Comparison of ENCODE assay signal across 27 cellular contexts in genomic region chr14:75240781-75241180, GRCh38. TPM values are rescaled to one million over a fixed set of nuclear protein-coding genes. Genes with fewer than 3 reads are reported as not detected.
DNase-seq lines count a peak whose midpoint lies in the region; ATAC-seq, FAIRE-seq and TF ChIP-seq lines count a peak whose summit lies in the region.
"Had no signal": no experiment of that assay in that cellular context is flagged by ENCODE, and none has a peak within 500 bp of the region (broad histone marks: within the 10 kb centered on the region; RNA-seq: fewer than 3 reads in every experiment).

No MANE protein-coding gene starts in this region.

- H3K9me3 ChIP-seq in ascending aorta = no peaks in the 10 kb centered on the region
- no peaks in the 10 kb centered on the region for H3K9me3 ChIP-seq in kidney (ENCODE audit: control insufficient read depth in 1 of 2, low read length in 2 of 2)
- no peaks in the 10 kb centered on the region for H3K9me3 ChIP-seq in psoas muscle
- no peaks in the 10 kb centered on the region for H3K9me3 ChIP-seq in thyroid gland
- H3K9me3 ChIP-seq: A549, HAP-1, SJSA1 had no signal

- no peak for ATAC-seq in psoas muscle
- no peak for ATAC-seq in HG03565 (IDR thresholded peaks at IDR 0.05; ENCODE audit: unreplicated experiment)
- no peak for ATAC-seq in GM21529 (IDR thresholded peaks at IDR 0.05; ENCODE audit: unreplicated experiment)
- ATAC-seq: A549, GM23338, HepG2, PC-3, Right ventricle myocardium inferior had no signal

- no peak overlapping the region for H3K4me3 ChIP-seq in ascending aorta
- H3K4me3 ChIP-seq in kidney (ENCODE audit: low read length in 2 of 2) = no peak overlapping the region
- H3K4me3 ChIP-seq in psoas muscle = no peak overlapping the region
- no peak overlapping the region for H3K4me3 ChIP-seq in thyroid gland (replicated peaks in 1 of 3)
- H3K4me3 ChIP-seq: A549, GM23338, HAP-1, SJSA1 had no signal

- WGBS in psoas muscle, 3 donors = 92 to 94% (median 93%) methylated on average over 6 of the region's 6 CpGs
- 96 to 97% methylated on average over 6 of the region's 6 CpGs for WGBS in thyroid gland, 2 donors

- no peak for FAIRE-seq in kidney (lab: Jason Lieb, UNC)
- FAIRE-seq: A549, HepG2 had no signal

- H3K4me1 ChIP-seq in ascending aorta (peaks cover 11 to 38% of the 10 kb centered on the region in 2 donors), kidney (ENCODE audit: control insufficient read depth in 1 of 2, insufficient read depth in 1 of 2, low read depth in 1 of 2, low read length in 2 of 2) (peaks cover 0 to 9% of the 10 kb centered on the region in 2 donors), psoas muscle (peaks cover 59% of the 10 kb centered on the region), thyroid gland (peaks cover 9 to 15% of the 10 kb centered on the region in 2 donors)

- intact Hi-C loops in ascending aorta (cut with DNase I) = no loop called here
- intact Hi-C loops in kidney (cut with DNase I) = no loop called here
- intact Hi-C loops in psoas muscle (cut with DNase I) = loop anchor here in 1 of 2 donors (10.0 kb wide), 1 partner anchor 54 kb away; no protein-coding TSS in a partner anchor
- intact Hi-C loops in thyroid gland (cut with DNase I) = no loop called here

- no peak overlapping the region for H3K9ac ChIP-seq in kidney (ENCODE audit: low read length in 2 of 2)

- H3K27me3 ChIP-seq in ascending aorta (no peaks in the 10 kb centered on the region), psoas muscle (ENCODE audit: insufficient read depth in 3 of 3, low read length in 2 of 3) (no peaks in the 10 kb centered on the region), thyroid gland (no peaks in the 10 kb centered on the region)
- H3K27me3 ChIP-seq: SJSA1 had no signal

- DNase-seq in ascending aorta (ENCODE audit: low spot score in 2 of 2) (no peak), kidney (peak; percentile 51), psoas muscle (no peak), thyroid gland (no peak), NAMALWA (ENCODE audit: low spot score) (no peak)
- DNase-seq: AML-193; C1 segment of cervical spinal cord; CD4-positive, alpha-beta memory T cell; COR-L47; DMS53; HFFc6; Karpas-422; NCI-H1105; NCI-H146; NCI-H2029; NCI-H446; NCI-H524 treated with DMSO at 0.1 percent for 48 hours; NCI-H774; PC-3 had no signal

- H3K27ac ChIP-seq in ascending aorta = peak overlapping the region; percentile 91 to 94
- H3K27ac ChIP-seq in kidney (ENCODE audit: low read depth in 2 of 2, low read length in 2 of 2) = no peak overlapping the region
- peak overlapping the region; percentile 88 for H3K27ac ChIP-seq in psoas muscle
- H3K27ac ChIP-seq in thyroid gland = no peak overlapping the region
- H3K27ac ChIP-seq: A549, SJSA1 had no signal

- no peak for TF ChIP-seq CTCF in ascending aorta (IDR thresholded peaks at IDR 0.05)
- TF ChIP-seq CTCF in kidney (IDR thresholded peaks at IDR 0.05; ENCODE audit: borderline replicate concordance, extremely low read depth, insufficient read depth) = no peak
- no peak for TF ChIP-seq CTCF in psoas muscle (IDR thresholded peaks at IDR 0.05)
- no peak for TF ChIP-seq CTCF in thyroid gland (IDR thresholded peaks at IDR 0.05)

- TF ChIP-seq POLR2A in thyroid gland (IDR thresholded peaks at IDR 0.05) = no peak

- no peaks in the 10 kb centered on the region for H3K36me3 ChIP-seq in ascending aorta
- no peaks in the 10 kb centered on the region for H3K36me3 ChIP-seq in kidney (ENCODE audit: control insufficient read depth in 1 of 2, insufficient read depth in 2 of 2, low read length in 2 of 2)
- no peaks in the 10 kb centered on the region for H3K36me3 ChIP-seq in psoas muscle (ENCODE audit: insufficient read depth in 1 of 2, low read depth in 1 of 2)
- no peaks in the 10 kb centered on the region for H3K36me3 ChIP-seq in thyroid gland
- H3K36me3 ChIP-seq: HAP-1, SJSA1 had no signal

RNA-seq across cellular contexts. Expression of gene FOS, which starts 37.8 kb away (rescaled TPM):
- total RNA-seq in ascending aorta = 4,268 TPM
- 116 TPM for total RNA-seq in kidney
- 193 TPM for polyA plus RNA-seq in kidney (ENCODE audit: insufficient read depth, low read depth, low replicate concordance)
- 100 to 1,000 TPM in 2 of 4 donors, 10 to 100 TPM in 2; 20.7 to 279 (median 95.1) TPM for total RNA-seq in psoas muscle
- 10 to 100 TPM; 15.5 to 51.0 (median 33.8) TPM for polyA plus RNA-seq in psoas muscle
- 100 to 1,000 TPM in 2 of 4 donors, 10 to 100 TPM in 2; 32.1 to 239 (median 121) TPM for total RNA-seq in thyroid gland

Comparison
In these comparisons a context has a peak if more than half of its experiments do, and no peak if none do; other contexts are left out.
1. H3K27ac ChIP-seq: peak in ascending aorta (2 of 2) and psoas muscle (single experiment); none in kidney (0 of 2) and thyroid gland (0 of 3).
2. RNA of gene FOS, which starts 37.8 kb away (total RNA-seq): 4,268 TPM in ascending aorta (single experiment); 32.1 to 239 TPM in thyroid gland, 20.7 to 279 TPM in psoas muscle and 116 TPM in kidney (single experiment); every median in the first group is over 10 times any median in the second.